In the genomic region with DNA sequence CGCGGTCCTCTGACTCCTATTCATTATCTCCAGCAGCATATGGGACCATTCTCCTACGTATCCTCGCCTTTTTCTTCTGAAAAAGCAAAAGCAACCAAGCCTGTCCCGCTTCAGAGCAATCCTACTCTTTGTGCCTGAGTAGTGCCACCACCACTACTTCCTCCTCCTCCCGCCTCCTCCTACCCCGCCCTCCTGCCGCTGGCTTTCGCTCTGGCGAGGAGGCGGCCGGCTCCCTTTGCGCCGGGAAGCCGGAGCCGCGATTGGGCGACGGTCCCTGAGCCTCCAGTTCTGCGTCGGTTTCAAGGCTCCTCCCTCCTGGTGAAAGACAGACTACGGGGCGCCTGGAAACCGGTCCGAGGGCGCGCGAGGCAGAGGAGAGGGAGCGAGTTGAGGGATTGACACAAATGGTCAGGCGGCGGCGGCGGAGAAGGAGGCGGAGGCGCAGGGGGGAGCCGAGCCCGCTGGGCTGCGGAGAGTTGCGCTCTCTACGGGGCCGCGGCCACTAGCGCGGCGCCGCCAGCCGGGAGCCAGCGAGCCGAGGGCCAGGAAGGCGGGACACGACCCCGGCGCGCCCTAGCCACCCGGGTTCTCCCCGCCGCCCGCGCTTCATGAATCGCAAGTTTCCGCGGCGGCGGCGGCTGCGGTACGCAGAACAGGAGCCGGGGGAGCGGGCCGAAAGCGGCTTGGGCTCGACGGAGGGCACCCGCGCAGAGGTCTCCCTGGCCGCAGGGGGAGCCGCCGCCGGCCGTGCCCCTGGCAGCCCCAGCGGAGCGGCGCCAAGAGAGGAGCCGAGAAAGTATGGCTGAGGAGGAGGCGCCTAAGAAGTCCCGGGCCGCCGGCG, we compare ENCODE assay signal across 1 cellular context.
TF ChIP-seq lines count a peak whose summit lies in the region.

Gene FZD1, plus strand, starts transcription at position 351 of the 841 bp plus-strand sequence. Its CDS starts 448 bp downstream, at position 799.

TF ChIP-seq in SK-N-SH treated with all-trans-retinoic acid at 6 μM for 48 hours, 23 proteins besides CTCF, POLR2A, EP300 and RAD21 (continued from another document):
- TF ChIP-seq, protein P1, sequence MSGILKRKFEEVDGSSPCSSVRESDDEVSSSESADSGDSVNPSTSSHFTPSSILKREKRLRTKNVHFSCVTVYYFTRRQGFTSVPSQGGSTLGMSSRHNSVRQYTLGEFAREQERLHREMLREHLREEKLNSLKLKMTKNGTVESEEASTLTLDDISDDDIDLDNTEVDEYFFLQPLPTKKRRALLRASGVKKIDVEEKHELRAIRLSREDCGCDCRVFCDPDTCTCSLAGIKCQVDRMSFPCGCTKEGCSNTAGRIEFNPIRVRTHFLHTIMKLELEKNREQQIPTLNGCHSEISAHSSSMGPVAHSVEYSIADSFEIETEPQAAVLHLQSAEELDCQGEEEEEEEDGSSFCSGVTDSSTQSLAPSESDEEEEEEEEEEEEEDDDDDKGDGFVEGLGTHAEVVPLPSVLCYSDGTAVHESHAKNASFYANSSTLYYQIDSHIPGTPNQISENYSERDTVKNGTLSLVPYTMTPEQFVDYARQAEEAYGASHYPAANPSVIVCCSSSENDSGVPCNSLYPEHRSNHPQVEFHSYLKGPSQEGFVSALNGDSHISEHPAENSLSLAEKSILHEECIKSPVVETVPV (CRISPR knock-in tag; IDR thresholded peaks at IDR 0.05): no peak; the same call in 1 of the 2 replicates
- TF ChIP-seq SNAI2 (CRISPR knock-in tag; IDR thresholded peaks at IDR 0.05) (no peak), OSR1 (CRISPR knock-in tag; IDR thresholded peaks at IDR 0.05) (no peak)
